1 cellular context compared by ENCODE assay signal in the genomic region with DNA sequence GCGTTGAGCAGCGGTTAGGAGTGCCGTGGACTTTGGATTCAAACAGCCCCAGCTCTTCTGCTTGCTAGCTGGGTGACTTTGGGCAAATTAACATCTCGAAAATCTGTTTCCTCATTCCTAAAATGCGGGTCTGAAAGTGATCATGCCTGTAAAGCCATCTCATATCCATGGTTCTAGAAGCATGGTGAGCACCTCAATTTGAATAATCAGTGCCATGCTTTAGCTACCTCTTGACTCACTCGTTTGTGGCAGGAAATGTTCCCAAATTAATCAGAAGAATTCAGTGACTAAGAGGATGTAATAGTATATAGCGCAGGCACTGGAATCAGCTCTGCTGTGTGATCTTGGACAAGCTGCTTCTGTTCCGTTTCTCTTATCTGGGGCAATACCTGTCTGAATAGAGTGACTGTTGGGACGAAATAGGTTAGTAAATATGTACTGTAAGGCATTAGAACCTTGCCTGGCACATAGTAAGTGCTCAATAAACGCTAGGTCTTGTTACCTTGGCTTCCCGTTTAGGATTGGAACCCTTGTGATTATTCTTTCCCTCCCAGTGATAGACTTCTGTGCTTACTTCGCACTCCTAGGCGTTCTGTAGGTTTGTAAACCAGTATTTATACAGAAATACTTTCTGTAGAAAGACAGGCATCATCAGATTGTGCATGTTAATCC.
TF ChIP-seq lines count a peak whose summit lies in the region.

No MANE protein-coding gene starts in this region.

TF ChIP-seq in WTC11, 78 proteins besides CTCF, POLR2A, EP300 and RAD21 (continued from another document):
- TF ChIP-seq, protein P1, sequence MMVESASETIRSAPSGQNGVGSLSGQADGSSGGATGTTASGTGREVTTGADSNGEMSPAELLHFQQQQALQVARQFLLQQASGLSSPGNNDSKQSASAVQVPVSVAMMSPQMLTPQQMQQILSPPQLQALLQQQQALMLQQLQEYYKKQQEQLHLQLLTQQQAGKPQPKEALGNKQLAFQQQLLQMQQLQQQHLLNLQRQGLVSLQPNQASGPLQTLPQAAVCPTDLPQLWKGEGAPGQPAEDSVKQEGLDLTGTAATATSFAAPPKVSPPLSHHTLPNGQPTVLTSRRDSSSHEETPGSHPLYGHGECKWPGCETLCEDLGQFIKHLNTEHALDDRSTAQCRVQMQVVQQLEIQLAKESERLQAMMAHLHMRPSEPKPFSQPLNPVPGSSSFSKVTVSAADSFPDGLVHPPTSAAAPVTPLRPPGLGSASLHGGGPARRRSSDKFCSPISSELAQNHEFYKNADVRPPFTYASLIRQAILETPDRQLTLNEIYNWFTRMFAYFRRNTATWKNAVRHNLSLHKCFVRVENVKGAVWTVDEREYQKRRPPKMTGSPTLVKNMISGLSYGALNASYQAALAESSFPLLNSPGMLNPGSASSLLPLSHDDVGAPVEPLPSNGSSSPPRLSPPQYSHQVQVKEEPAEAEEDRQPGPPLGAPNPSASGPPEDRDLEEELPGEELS (CRISPR knock-in tag; IDR thresholded peaks at IDR 0.05) = no peak
- no peak for TF ChIP-seq FOXK1 (CRISPR knock-in tag; IDR thresholded peaks at IDR 0.05)
